Comparison of ENCODE assay signal across 29 cellular contexts in the genomic region with DNA sequence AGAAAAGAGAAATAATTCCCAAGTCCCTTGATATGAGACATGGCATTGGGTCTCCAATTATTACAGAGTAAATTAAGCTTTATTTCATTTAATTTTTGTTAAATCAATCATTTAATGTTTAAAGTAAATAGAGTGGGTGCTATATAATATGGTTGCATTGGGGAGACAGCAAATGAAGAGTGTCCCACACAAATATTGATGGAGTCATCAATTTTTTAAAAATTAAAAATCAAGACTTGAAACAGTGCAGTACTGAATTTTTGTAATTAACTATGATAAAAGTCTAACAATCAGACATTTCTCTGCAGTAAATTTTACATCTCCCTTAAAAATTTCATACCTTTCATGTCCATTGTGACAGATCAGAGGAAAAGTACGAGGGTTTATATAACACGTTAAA.
"Had no signal": no experiment of that assay in that cellular context is flagged by ENCODE, and none has a peak within 500 bp of the region (broad histone marks: within the 10 kb centered on the region; RNA-seq: fewer than 3 reads in every experiment).

No MANE protein-coding gene starts in this region.

- H3K27ac Mint-ChIP-seq: stimulated activated effector memory CD8-positive, alpha-beta T cell treated with anti-CD3 and anti-CD28 coated beads, Interleukin-12 subunit alpha, Interleukin-12 subunit beta, amount 100 ng/mL, for 72 hours; stimulated activated memory B cell treated with anti-CD40 and anti-IgM and Interleukin-4, amounts not matched to agents 10 μg/mL and 1 μg/mL and 100 μg/mL, for 72 hours; stimulated activated naive B cell treated with anti-CD40 and anti-IgM and Interleukin-4, amounts not matched to agents 10 μg/mL and 1 μg/mL and 100 μg/mL, for 72 hours; stimulated activated naive CD8-positive, alpha-beta T cell treated with anti-CD3 and anti-CD28 coated beads, Interleukin-15, amount 100 ng/mL, for 72 hours; stimulated activated naive CD8-positive, alpha-beta T cell treated with anti-CD3 and anti-CD28 coated beads, Interleukin-15, Interleukin-2, amounts not matched to agents 100 ng/mL and 50 ng/mL, for 24 hours; type B pancreatic cell had no signal

- ATAC-seq: stimulated activated effector memory CD8-positive, alpha-beta T cell treated with anti-CD3 and anti-CD28 coated beads, Interleukin-12 subunit alpha, Interleukin-12 subunit beta, amount 100 ng/mL, for 72 hours; stimulated activated memory B cell treated with anti-CD40 and anti-IgM and Interleukin-4, amounts not matched to agents 10 μg/mL and 1 μg/mL and 100 μg/mL, for 72 hours; stimulated activated naive CD8-positive, alpha-beta T cell treated with anti-CD3 and anti-CD28 coated beads, Interleukin-15, amount 100 ng/mL, for 72 hours; stimulated activated naive CD8-positive, alpha-beta T cell treated with anti-CD3 and anti-CD28 coated beads, Interleukin-15, Interleukin-2, amounts not matched to agents 100 U/mL and 50 U/mL, for 24 hours; upper lobe of right lung had no signal

- H3K9me3 Mint-ChIP-seq: type B pancreatic cell had no signal

- H3K27ac ChIP-seq: stomach, suprapubic skin, testis, thoracic aorta, thyroid gland, tibial artery, tibial nerve, transverse colon, upper lobe of left lung, upper lobe of right lung, uterus, vagina had no signal

- H3K27me3 ChIP-seq: stomach, suprapubic skin, testis, thyroid gland, tibial artery, tibial nerve, transverse colon, upper lobe of left lung, upper lobe of right lung, uterus, vagina had no signal

- FAIRE-seq: urothelium cell line had no signal

- H3K27me3 Mint-ChIP-seq: stimulated activated memory B cell treated with anti-CD40 and anti-IgM and Interleukin-4, amounts not matched to agents 10 μg/mL and 1 μg/mL and 100 μg/mL, for 72 hours; stimulated activated naive B cell treated with anti-CD40 and anti-IgM and Interleukin-4, amounts not matched to agents 10 μg/mL and 1 μg/mL and 100 μg/mL, for 72 hours; stimulated activated naive CD8-positive, alpha-beta T cell treated with anti-CD3 and anti-CD28 coated beads, Interleukin-15, amount 100 ng/mL, for 72 hours; stimulated activated naive CD8-positive, alpha-beta T cell treated with anti-CD3 and anti-CD28 coated beads, Interleukin-15, Interleukin-2, amounts not matched to agents 100 ng/mL and 50 ng/mL, for 24 hours; type B pancreatic cell had no signal

- DNase-seq: stimulated activated CD4-positive, alpha-beta T cell treated with anti-CD3 and anti-CD28 coated beads, Interleukin-2, amount 100 ng/mL, for 48 hours; stimulated activated CD4-positive, alpha-beta T cell treated with anti-CD3 and anti-CD28 coated beads, Interleukin-4, amount 100 ng/mL, for 1 hour; stimulated activated CD4-positive, alpha-beta T cell treated with anti-CD3 and anti-CD28 coated beads, Interleukin-4, amount 100 ng/mL, for 24 hours; stimulated activated CD4-positive, alpha-beta T cell treated with anti-CD3 and anti-CD28 coated beads, Interleukin-4, amount 100 ng/mL, for 4 hours; stimulated activated CD8-positive, alpha-beta memory T cell treated with anti-CD3 and anti-CD28 coated beads, Interleukin-4, amount 100 ng/mL, for 48 hours; stimulated activated naive B cell treated with anti-CD40 and anti-IgM and Interleukin-4, amounts not matched to agents 10 μg/mL and 1 μg/mL and 100 μg/mL, for 72 hours; stimulated activated naive CD4-positive, alpha-beta T cell; stimulated activated naive CD4-positive, alpha-beta T cell treated with Interleukin-2 at 50 U/mL for 16 hours; stimulated activated naive CD8-positive, alpha-beta T cell treated with anti-CD3 and anti-CD28 coated beads, Interleukin-15, amount 100 ng/mL, for 72 hours; stimulated activated naive CD8-positive, alpha-beta T cell treated with anti-CD3 and anti-CD28 coated beads, Interleukin-15, Interleukin-2, amounts not matched to agents 100 U/mL and 50 U/mL, for 24 hours; stomach; substantia nigra; testis; thyroid gland; tibial artery; transverse colon; trophoblast cell; upper lobe of left lung; upper lobe of right lung; uterus had no signal

- H3K9me3 ChIP-seq: suprapubic skin, testis, thoracic aorta, thyroid gland, tibial artery, tibial nerve, transverse colon, upper lobe of right lung, uterus, vagina had no signal

- H3K36me3 ChIP-seq: stomach, suprapubic skin, thoracic aorta, thyroid gland, tibial artery, tibial nerve, transverse colon, upper lobe of left lung, upper lobe of right lung, uterus, vagina had no signal

- H3K4me1 ChIP-seq: stomach, suprapubic skin, testis, thyroid gland, tibial artery, tibial nerve, transverse colon, upper lobe of left lung, upper lobe of right lung, uterus, vagina had no signal

- H3K4me3 Mint-ChIP-seq: stimulated activated effector memory CD8-positive, alpha-beta T cell treated with anti-CD3 and anti-CD28 coated beads, Interleukin-12 subunit alpha, Interleukin-12 subunit beta, amount 100 ng/mL, for 72 hours; stimulated activated memory B cell treated with anti-CD40 and anti-IgM and Interleukin-4, amounts not matched to agents 10 μg/mL and 1 μg/mL and 100 μg/mL, for 72 hours; stimulated activated naive B cell treated with anti-CD40 and anti-IgM and Interleukin-4, amounts not matched to agents 10 μg/mL and 1 μg/mL and 100 μg/mL, for 72 hours; stimulated activated naive CD8-positive, alpha-beta T cell treated with anti-CD3 and anti-CD28 coated beads, Interleukin-15, amount 100 ng/mL, for 72 hours; stimulated activated naive CD8-positive, alpha-beta T cell treated with anti-CD3 and anti-CD28 coated beads, Interleukin-15, Interleukin-2, amounts not matched to agents 100 ng/mL and 50 ng/mL, for 24 hours; type B pancreatic cell had no signal

- H3K4me1 Mint-ChIP-seq: stimulated activated effector memory CD8-positive, alpha-beta T cell treated with anti-CD3 and anti-CD28 coated beads, Interleukin-12 subunit alpha, Interleukin-12 subunit beta, amount 100 ng/mL, for 72 hours; stimulated activated memory B cell treated with anti-CD40 and anti-IgM and Interleukin-4, amounts not matched to agents 10 μg/mL and 1 μg/mL and 100 μg/mL, for 72 hours; stimulated activated naive B cell treated with anti-CD40 and anti-IgM and Interleukin-4, amounts not matched to agents 10 μg/mL and 1 μg/mL and 100 μg/mL, for 72 hours; stimulated activated naive CD8-positive, alpha-beta T cell treated with anti-CD3 and anti-CD28 coated beads, Interleukin-15, amount 100 ng/mL, for 72 hours had no signal

- H3K4me3 ChIP-seq: stomach, suprapubic skin, testis, thoracic aorta, thyroid gland, tibial artery, tibial nerve, transverse colon, upper lobe of left lung, upper lobe of right lung, uterus, vagina had no signal

- H3K36me3 Mint-ChIP-seq: stimulated activated effector memory CD8-positive, alpha-beta T cell treated with anti-CD3 and anti-CD28 coated beads, Interleukin-12 subunit alpha, Interleukin-12 subunit beta, amount 100 ng/mL, for 72 hours; stimulated activated memory B cell treated with anti-CD40 and anti-IgM and Interleukin-4, amounts not matched to agents 10 μg/mL and 1 μg/mL and 100 μg/mL, for 72 hours; stimulated activated naive B cell treated with anti-CD40 and anti-IgM and Interleukin-4, amounts not matched to agents 10 μg/mL and 1 μg/mL and 100 μg/mL, for 72 hours had no signal
